8 cellular contexts compared by ENCODE assay signal in the genomic region with DNA sequence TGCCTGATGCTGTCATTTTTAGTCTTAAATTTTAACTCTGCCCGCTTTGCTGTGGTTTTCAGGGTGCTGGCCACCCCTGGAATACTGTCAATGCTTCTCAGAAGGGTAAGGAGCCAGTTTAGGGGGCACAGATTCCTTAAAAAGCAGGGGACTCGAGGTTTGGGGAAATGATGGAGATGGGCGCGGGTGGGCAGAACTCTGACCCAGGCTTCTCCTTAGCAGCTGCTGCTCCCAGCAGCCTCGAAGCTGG. TPM values are rescaled to one million over a fixed set of nuclear protein-coding genes. Genes with fewer than 3 reads are reported as not detected.
DNase-seq lines count a peak whose midpoint lies in the region; ATAC-seq, FAIRE-seq and TF ChIP-seq lines count a peak whose summit lies in the region.

No MANE protein-coding gene starts in this region.

- no peaks in the 10 kb centered on the region for H3K9me3 Mint-ChIP-seq in activated T-cell treated with anti-CD3 and anti-CD28 coated beads, Interleukin-2, amount 50 U/mL, for 24 hours
- H3K9me3 Mint-ChIP-seq in mesothelial cell of epicardium: no peaks in the 10 kb centered on the region

- H3K27me3 ChIP-seq in adipocyte (replicated peaks; ENCODE audit: control insufficient read depth, insufficient read depth, low read length): no peaks in the 10 kb centered on the region
- no peaks in the 10 kb centered on the region for H3K27me3 ChIP-seq in thoracic aorta (replicated peaks; ENCODE audit: insufficient read depth)
- no peaks in the 10 kb centered on the region for H3K27me3 ChIP-seq in aorta (ENCODE audit: control insufficient read depth in 1 of 2, insufficient read depth in 2 of 2, low read length in 1 of 2)

- peaks cover 98% of the 10 kb centered on the region for H3K36me3 Mint-ChIP-seq in activated T-cell treated with anti-CD3 and anti-CD28 coated beads, Interleukin-2, amount 50 U/mL, for 24 hours (ENCODE audit: low read depth)
- peaks cover 16% of the 10 kb centered on the region for H3K36me3 Mint-ChIP-seq in mesothelial cell of epicardium

- H3K4me1 ChIP-seq in adipocyte (ENCODE audit: control insufficient read depth, insufficient read depth, low read length): peaks cover 32% of the 10 kb centered on the region
- H3K4me1 ChIP-seq in thoracic aorta (ENCODE audit: control insufficient read depth in 1 of 2, low read depth in 2 of 2): peaks cover 12 to 26% of the 10 kb centered on the region in 2 donors
- no peaks in the 10 kb centered on the region for H3K4me1 ChIP-seq in aorta (ENCODE audit: control insufficient read depth in 1 of 2, insufficient read depth in 2 of 2, low read length in 2 of 2)

- H3K4me1 Mint-ChIP-seq in activated T-cell treated with anti-CD3 and anti-CD28 coated beads, Interleukin-2, amount 50 U/mL, for 24 hours (ENCODE audit: low read depth): peaks cover 89% of the 10 kb centered on the region
- peaks cover 31% of the 10 kb centered on the region for H3K4me1 Mint-ChIP-seq in mesothelial cell of epicardium

- H3K9me3 ChIP-seq in adipocyte (ENCODE audit: control insufficient read depth, low read length) (no peaks in the 10 kb centered on the region), thoracic aorta (no peaks in the 10 kb centered on the region), aorta (ENCODE audit: control insufficient read depth, low read length) (no peaks in the 10 kb centered on the region)

- intact Hi-C loops in aorta (cut with DNase I): no loop called here

- TF ChIP-seq CTCF in mesothelial cell of epicardium (IDR thresholded peaks at IDR 0.05; ENCODE audit: unreplicated experiment) (no peak), thoracic aorta (IDR thresholded peaks at IDR 0.05) (no peak)

- peak overlapping the region; percentile 81 for H3K9ac ChIP-seq in adipocyte (ENCODE audit: low read length)

- FAIRE-seq in H54 (lab: Jason Lieb, UNC): no peak

- no peak for TF ChIP-seq POLR2A in H54 (IDR thresholded peaks at IDR 0.05; ENCODE audit: low read depth, low read length)

- peaks cover 80% of the 10 kb centered on the region for H3K36me3 ChIP-seq in adipocyte (ENCODE audit: control insufficient read depth, insufficient read depth, low read length, severe bottlenecking)
- H3K36me3 ChIP-seq in thoracic aorta: peaks cover 44% of the 10 kb centered on the region
- H3K36me3 ChIP-seq in aorta (ENCODE audit: control insufficient read depth in 1 of 2, insufficient read depth in 2 of 2, low read length in 1 of 2): peaks cover 0 to 2% of the 10 kb centered on the region in 2 donors

- 14 to 20% methylated on average over 5 of the region's 5 CpGs for WGBS in aorta, 2 donors

- H3K27ac ChIP-seq in thoracic aorta: peak overlapping the region; percentile 66 to 83
- peak overlapping the region in 1 of 2 donors; percentile 65 for H3K27ac ChIP-seq in aorta (ENCODE audit: low read depth in 1 of 2, low read length in 2 of 2)

- H3K27me3 Mint-ChIP-seq in activated T-cell treated with anti-CD3 and anti-CD28 coated beads, Interleukin-2, amount 50 U/mL, for 24 hours: no peaks in the 10 kb centered on the region
- no peaks in the 10 kb centered on the region for H3K27me3 Mint-ChIP-seq in mesothelial cell of epicardium (ENCODE audit: low read depth)

- peak; percentile 36 for ATAC-seq in thoracic aorta (ENCODE audit: insufficient number of reproducible peaks, low FRiP score, low read depth)
- ATAC-seq in aorta (ENCODE audit: low FRiP score): no peak

- H3K4me3 Mint-ChIP-seq in activated T-cell treated with anti-CD3 and anti-CD28 coated beads, Interleukin-2, amount 50 U/mL, for 24 hours: peak overlapping the region; percentile 71
- peak overlapping the region; percentile 62 for H3K4me3 Mint-ChIP-seq in mesothelial cell of epicardium

- DNase-seq in activated T-cell treated with anti-CD3 and anti-CD28 coated beads, Interleukin-2, amount 50 U/mL, for 24 hours: no peak
- no peak for DNase-seq in activated T-cell treated with anti-CD3 and anti-CD28 coated beads, Interleukin-2, amount 50 U/mL, for 1 hour
- no peak for DNase-seq in adipocyte (ENCODE audit: low read depth)
- no peak for DNase-seq in mesothelial cell of epicardium (ENCODE audit: low spot score in 2 of 2, unreplicated experiment in 2 of 2)
- DNase-seq in thoracic aorta (ENCODE audit: low spot score): no peak
- DNase-seq in middle frontal gyrus (ENCODE audit: extremely low spot score, low spot score): no peak
- no peak for DNase-seq in H54 (ENCODE audit: insufficient read length, low spot score)
- no peak for DNase-seq in aorta

- H3K4me3 ChIP-seq in adipocyte (ENCODE audit: low read length) (peak overlapping the region; percentile 14), thoracic aorta (peak overlapping the region; percentile 58), aorta (ENCODE audit: low read length in 2 of 2) (no peak overlapping the region)

- H3K27ac Mint-ChIP-seq in activated T-cell treated with anti-CD3 and anti-CD28 coated beads, Interleukin-2, amount 50 U/mL, for 24 hours: peak overlapping the region; percentile 96
- H3K27ac Mint-ChIP-seq in mesothelial cell of epicardium: peak overlapping the region; percentile 97

RNA-seq across cellular contexts. Expression of a gene that starts 23.7 kb away (rescaled TPM):
- total RNA-seq in mesothelial cell of epicardium (9.5 to 11.7 TPM (median 11.2 TPM) in 3 replicates), thoracic aorta (10 to 100 TPM; 65.5 to 69.8 TPM), aorta (10 to 100 TPM; 42.1 to 63.2 TPM)
- 10 to 100 TPM; 10.9 to 20.8 TPM for polyA plus RNA-seq in aorta

RNA-seq across cellular contexts. Expression of a gene that starts 35.8 kb away (rescaled TPM):
- total RNA-seq in mesothelial cell of epicardium (47.7 to 52.3 TPM (median 50.6 TPM) in 3 replicates), thoracic aorta (100 to 1,000 TPM in 1 of 2 donors, 10 to 100 TPM in 1; 95.2 to 117 TPM), aorta (100 to 1,000 TPM in 1 of 2 donors, 10 to 100 TPM in 1; 78.0 to 106 TPM)
- polyA plus RNA-seq in aorta: 10 to 100 TPM; 18.0 to 54.6 TPM

Comparison
In these comparisons a context has a peak if more than half of its experiments do, and no peak if none do; other contexts are left out.
1. H3K4me3 ChIP-seq: peak in adipocyte (single experiment) and thoracic aorta (single experiment); none in aorta (0 of 2).